ENCODE assay signal across 6 cellular contexts in the genomic region with DNA sequence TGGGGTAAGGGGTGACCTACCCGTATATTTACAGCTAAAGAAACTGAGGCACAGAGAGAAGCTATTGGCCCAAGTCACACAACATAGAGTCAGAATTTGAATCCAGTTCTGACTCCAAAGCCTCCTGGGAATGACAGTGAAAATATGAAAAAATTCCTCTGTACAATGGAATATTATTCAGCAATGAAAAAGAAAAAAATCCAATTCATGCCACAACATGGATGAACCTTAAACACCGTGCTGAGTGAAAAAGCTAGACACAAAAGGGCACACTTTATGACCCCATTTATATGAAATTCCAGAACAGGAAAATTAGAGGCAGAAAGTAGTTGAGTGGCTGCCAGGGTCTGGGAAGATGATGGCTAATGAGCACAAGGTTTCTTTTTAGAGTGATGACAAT.
"Had no signal": no experiment of that assay in that cellular context is flagged by ENCODE, and none has a peak within 500 bp of the region (broad histone marks: within the 10 kb centered on the region; RNA-seq: fewer than 3 reads in every experiment).

No MANE protein-coding gene starts in this region.

- FAIRE-seq: HTR-8/SVneo had no signal

- H3K9me3 ChIP-seq: HAP-1 had no signal

- DNase-seq: H7, IMR-90, KBM-7 had no signal

- H3K27ac Mint-ChIP-seq: GM23338 had no signal

- H3K4me1 ChIP-seq: HAP-1 had no signal

- H3K4me3 ChIP-seq: GM23338, HAP-1 had no signal

- H3K36me3 ChIP-seq: HAP-1 had no signal

- H3K4me3 Mint-ChIP-seq: GM23338 had no signal

- H3K9me3 Mint-ChIP-seq: GM23338 had no signal

- H2AFZ ChIP-seq: GM23338 had no signal

- H3K4me2 ChIP-seq: GM23338 had no signal
